ENCODE assay signal across 1 cellular context in genomic region chr19:4399871-4400768, GRCh38.
A peak's percentile ranks its signal among the peaks of the same experiment; 100 is the strongest.
TF ChIP-seq lines count a peak whose summit lies in the region.

Gene SH3GL1 (minus strand): TSS chr19:4400547. CDS start chr19:4400368, 179 bp downstream.

TF ChIP-seq in GM12878, 131 proteins besides CTCF, POLR2A, EP300 and RAD21 (continued from another document and continues in another):
- peak; percentile 63 for TF ChIP-seq SMC3 (IDR thresholded peaks at IDR 0.05; ENCODE audit: borderline replicate concordance, low read length)
- no peak for TF ChIP-seq CEBPZ (IDR thresholded peaks at IDR 0.05; ENCODE audit: low read depth, low read length)
- TF ChIP-seq ZNF217 (IDR thresholded peaks at IDR 0.05), result 0 out of 2 replicates have a peak, but pooled peaks have one; percentile 45
- peak; percentile 50 for TF ChIP-seq NR2F1 (conservative IDR thresholded peaks at IDR 0.05)
- TF ChIP-seq SREBF2 (IDR thresholded peaks at IDR 0.05; ENCODE audit: low read length), result no peak
- 0 out of 2 replicates have a peak, but pooled peaks have one; percentile 32 for TF ChIP-seq IRF3 (IDR thresholded peaks at IDR 0.05)
- peak; percentile 74 for TF ChIP-seq HCFC1 (IDR thresholded peaks at IDR 0.05; ENCODE audit: low read length)
- peak; percentile 41; the same call in 1 of the 2 replicates for TF ChIP-seq PKNOX1 (IDR thresholded peaks at IDR 0.05)
- TF ChIP-seq RFX5 (IDR thresholded peaks at IDR 0.05; ENCODE audit: low read depth, low read length), result no peak
- TF ChIP-seq E2F4 (IDR thresholded peaks at IDR 0.05; ENCODE audit: low read depth, low read length), result peak; percentile 89
- TF ChIP-seq KDM1A (IDR thresholded peaks at IDR 0.05; ENCODE audit: borderline replicate concordance), result no peak
- TF ChIP-seq GABPA (IDR thresholded peaks at IDR 0.05; ENCODE audit: low read depth), result no peak
- TF ChIP-seq SIN3A (IDR thresholded peaks at IDR 0.05; ENCODE audit: low read depth, low read length), result peak; percentile 82
- TF ChIP-seq PAX8 (IDR thresholded peaks at IDR 0.05), result no peak
- 0 out of 2 replicates have a peak, but pooled peaks have one; percentile 48 for TF ChIP-seq EED (IDR thresholded peaks at IDR 0.05; ENCODE audit: low read depth)
- no peak; the same call in 1 of the 2 replicates for TF ChIP-seq ATF7 (IDR thresholded peaks at IDR 0.05; ENCODE audit: low read depth)
- peak; percentile 53 for TF ChIP-seq USF1 (IDR thresholded peaks at IDR 0.05; ENCODE audit: borderline replicate concordance, extremely low read length, insufficient read depth, low read depth, low read length)
- no peak for TF ChIP-seq ZNF622 (IDR thresholded peaks at IDR 0.05)
- TF ChIP-seq MXI1 (IDR thresholded peaks at IDR 0.05; ENCODE audit: low read depth, low read length), result no peak
- no peak for TF ChIP-seq REST (IDR thresholded peaks at IDR 0.05; ENCODE audit: low read depth, low read length)
- TF ChIP-seq TCF12 (IDR thresholded peaks at IDR 0.05; ENCODE audit: low read depth, low read length), result no peak
- TF ChIP-seq CUX1 (IDR thresholded peaks at IDR 0.05; ENCODE audit: insufficient replicate concordance, low read depth, low read length), result no peak
- peak; percentile 71 for TF ChIP-seq NR2C1 (IDR thresholded peaks at IDR 0.05)
- TF ChIP-seq TBL1XR1 (IDR thresholded peaks at IDR 0.05; ENCODE audit: low read depth, low read length), result 0 out of 2 replicates have a peak, but pooled peaks have one; percentile 53
- peak; percentile 77 to 95 for TF ChIP-seq BHLHE40 (IDR thresholded peaks at IDR 0.05; ENCODE audit: borderline replicate concordance in 1 of 2, low read depth in 2 of 2, low read length in 1 of 2)
- no peak for TF ChIP-seq MLLT1 (IDR thresholded peaks at IDR 0.05)
- peak; percentile 53 for TF ChIP-seq RELA (IDR thresholded peaks at IDR 0.05; ENCODE audit: borderline replicate concordance, partially characterized antibody)
- peak in 1 of 2 experiments; percentile 92; a peak in 2 of 3 replicates for TF ChIP-seq EGR1 (IDR thresholded peaks at IDR 0.05; ENCODE audit: borderline replicate concordance in 1 of 2, low read depth in 2 of 2, low read length in 2 of 2)
- TF ChIP-seq LARP7 (IDR thresholded peaks at IDR 0.05), result peak; percentile 83
- no peak for TF ChIP-seq ZNF207 (IDR thresholded peaks at IDR 0.05; ENCODE audit: borderline replicate concordance)
- TF ChIP-seq BCL3 (IDR thresholded peaks at IDR 0.05; ENCODE audit: borderline replicate concordance, insufficient read depth, low read depth, low read length, poor library complexity, severe bottlenecking), result no peak
- no peak for TF ChIP-seq STAT3 (IDR thresholded peaks at IDR 0.05; ENCODE audit: low read depth, low read length)
- no peak for TF ChIP-seq BCLAF1 (IDR thresholded peaks at IDR 0.05)
- TF ChIP-seq ZSCAN29 (IDR thresholded peaks at IDR 0.05), result 0 out of 2 replicates have a peak, but pooled peaks have one; percentile 11
